Comparison of ENCODE assay signal across 5 cellular contexts in genomic region chr1:206853696-206854095, GRCh38. TPM values are rescaled to one million over a fixed set of nuclear protein-coding genes. Genes with fewer than 3 reads are reported as not detected.
"Had no signal": no experiment of that assay in that cellular context is flagged by ENCODE, and none has a peak within 500 bp of the region (broad histone marks: within the 10 kb centered on the region; RNA-seq: fewer than 3 reads in every experiment).

No MANE protein-coding gene starts in this region.

RNA-seq across cellular contexts. Expression of gene IL20, which starts 11.7 kb away (rescaled TPM):
- total RNA-seq: HepG2, HT-29, HT1080, IMR-90 had no signal
- polyA plus RNA-seq: IgD-negative memory B cell, IMR-90 had no signal

RNA-seq across cellular contexts. Expression of gene IL24, which starts 43.5 kb away (rescaled TPM):
- total RNA-seq: HepG2, HT-29 had no signal
- polyA plus RNA-seq: HepG2 had no signal
